ENCODE assay signal across 14 cellular contexts in the genomic region with DNA sequence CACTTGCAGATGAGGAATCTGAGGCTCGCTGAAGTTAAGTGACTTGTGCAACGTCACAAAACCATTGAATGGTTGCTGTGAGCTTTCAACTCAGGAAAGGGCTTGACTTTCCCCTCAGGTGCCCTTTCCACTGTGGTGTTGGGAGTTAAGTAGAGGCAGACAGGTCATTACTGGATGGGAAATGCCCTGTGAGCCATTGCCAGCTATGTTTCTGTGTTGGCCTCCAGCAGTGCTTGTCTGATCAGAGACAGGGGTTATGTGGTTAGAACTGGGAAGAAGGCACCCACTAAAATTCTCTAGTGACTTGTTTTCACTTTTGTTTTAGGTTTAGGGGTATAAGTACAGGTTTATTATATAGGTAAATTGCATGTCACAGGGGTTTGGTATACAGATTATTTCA.
A peak's percentile ranks its signal among the peaks of the same experiment; 100 is the strongest.
DNase-seq lines count a peak whose midpoint lies in the region; ATAC-seq and TF ChIP-seq lines count a peak whose summit lies in the region.
"Had no signal": no experiment of that assay in that cellular context is flagged by ENCODE, and none has a peak within 500 bp of the region (broad histone marks: within the 10 kb centered on the region; RNA-seq: fewer than 3 reads in every experiment).

No MANE protein-coding gene starts in this region.

- H3K27ac ChIP-seq in breast epithelium (peak overlapping the region; percentile 84 to 90), RWPE1 (peak overlapping the region; percentile 49; the same call in 1 of the 2 replicates), thymus (ENCODE audit: low read depth) (peak overlapping the region; percentile 20), transverse colon (no peak overlapping the region), right lobe of liver (no peak overlapping the region)
- H3K27ac ChIP-seq: prostate gland, tibial artery had no signal

- TF ChIP-seq CTCF in breast epithelium (IDR thresholded peaks at IDR 0.05) (no peak), MCF 10A (IDR thresholded peaks at IDR 0.05; ENCODE audit: unreplicated experiment) (no peak), RWPE1 (conservative IDR thresholded peaks at IDR 0.05; ENCODE audit: low read depth) (no peak), transverse colon (IDR thresholded peaks at IDR 0.05) (no peak), foreskin fibroblast (IDR thresholded peaks at IDR 0.05; ENCODE audit: low read depth, low read length) (no peak), right lobe of liver (IDR thresholded peaks at IDR 0.05) (no peak)

- POLR2A ChIA-PET in MCF 10A (lab: Yijun Ruan, JAX) = interaction anchor here (0.5 to 1.4 kb wide), 4 partner anchors 13 to 900 kb away, joined by 3 to 6 read pairs (median 4); no protein-coding TSS in a partner anchor
- POLR2A ChIA-PET in RWPE1 (lab: Yijun Ruan, JAX; ENCODE audit: low non-redundant PET) = no interaction called here

- no peak overlapping the region for H3K4me3 Mint-ChIP-seq in MCF 10A (ENCODE audit: unreplicated experiment)
- H3K4me3 Mint-ChIP-seq: activated T-cell treated with anti-CD3 and anti-CD28 coated beads, Interleukin-2, amount 50 U/mL, for 4 hours; memory B cell had no signal

- CTCF ChIA-PET in MCF 10A (lab: Yijun Ruan, JAX) (interaction anchor here (0.6 kb wide), 3 partner anchors 81 to 352 kb away, joined by 3 to 4 read pairs (median 3); no protein-coding TSS in a partner anchor), RWPE1 (lab: Yijun Ruan, JAX) (interaction anchor here (0.9 kb wide), 1 partner anchor 20 kb away, joined by 5 read pairs; no protein-coding TSS in a partner anchor)

- H3K4me1 Mint-ChIP-seq in MCF 10A (ENCODE audit: insufficient read depth, unreplicated experiment) = peaks cover 28% of the 10 kb centered on the region

- intact Hi-C loops in breast epithelium (cut with DNase I; ENCODE audit: low total_unique reads) = no loop called here
- intact Hi-C loops in MCF 10A (cut with micrococcal nuclease) = no loop called here
- intact Hi-C loops in transverse colon (cut with DNase I; ENCODE audit: low total_unique reads) = no loop called here
- intact Hi-C loops in right lobe of liver (cut with DNase I) = no loop called here

- DNase-seq in breast epithelium (ENCODE audit: low spot score in 2 of 2) = no peak
- DNase-seq in MCF 10A (ENCODE audit: unreplicated experiment) = no peak
- no peak for DNase-seq in RWPE1 (ENCODE audit: low spot score)
- no peak for DNase-seq in transverse colon
- no peak for DNase-seq in foreskin fibroblast
- DNase-seq in right lobe of liver = no peak
- DNase-seq: activated T-cell treated with anti-CD3 and anti-CD28 coated beads, Interleukin-2, amount 50 U/mL, for 4 hours; central memory CD4-positive, alpha-beta T cell; NCI-H2081 treated with DMSO at 0.1 percent for 48 hours had no signal

- H3K27me3 Mint-ChIP-seq in MCF 10A (ENCODE audit: insufficient read depth, unreplicated experiment) = no peaks in the 10 kb centered on the region

- peak; percentile 70 for ATAC-seq in HG02943 (IDR thresholded peaks at IDR 0.05; ENCODE audit: low read depth, unreplicated experiment)
- ATAC-seq in right lobe of liver = no peak

- H3K27ac Mint-ChIP-seq in MCF 10A (ENCODE audit: low read depth, unreplicated experiment) = no peak overlapping the region
- H3K27ac Mint-ChIP-seq: memory B cell had no signal

- H3K4me1 ChIP-seq in breast epithelium (no peaks in the 10 kb centered on the region), thymus (ENCODE audit: control insufficient read depth, insufficient read depth, low read length) (no peaks in the 10 kb centered on the region), transverse colon (no peaks in the 10 kb centered on the region), right lobe of liver (no peaks in the 10 kb centered on the region)
- H3K4me1 ChIP-seq: prostate gland, tibial artery had no signal

- in situ Hi-C loops in transverse colon (cut with MboI; ENCODE audit: low pct_ligation_motif_present in 1 of 4, low pct_unique_long_range_greater_than_20kb in 1 of 4, low sequenced_read_pairs in 3 of 4) = no loop called here

- TF ChIP-seq EP300 in transverse colon (IDR thresholded peaks at IDR 0.05; ENCODE audit: low read depth) = no peak

- H3K27me3 ChIP-seq in breast epithelium (no peaks in the 10 kb centered on the region), thymus (ENCODE audit: control insufficient read depth, insufficient read depth) (no peaks in the 10 kb centered on the region), transverse colon (no peaks in the 10 kb centered on the region), right lobe of liver (no peaks in the 10 kb centered on the region)
- H3K27me3 ChIP-seq: tibial artery had no signal

- no peaks in the 10 kb centered on the region for H3K36me3 ChIP-seq in breast epithelium
- no peaks in the 10 kb centered on the region for H3K36me3 ChIP-seq in thymus (ENCODE audit: control insufficient read depth, insufficient read depth)
- no peaks in the 10 kb centered on the region for H3K36me3 ChIP-seq in transverse colon
- H3K36me3 ChIP-seq in right lobe of liver = no peaks in the 10 kb centered on the region
- H3K36me3 ChIP-seq: prostate gland, tibial artery had no signal

- 93% methylated on average over 2 of the region's 2 CpGs for WGBS in thymus
- WGBS in transverse colon (ENCODE audit: low coverage in 1 of 2), 2 donors = 88% methylated on average over 2 of the region's 2 CpGs; no CpG with 5 or more reads in 1 of the 2 donors
- 51% methylated on average over 2 of the region's 2 CpGs for WGBS in right lobe of liver (ENCODE audit: insufficient coverage, low coverage, low lambda C conversion rate, missing lambda C conversion rate)

- no TSS peak for BruUV-seq in MCF 10A (replicated peaks; lab: Mats Ljungman, UMichigan)

- H3K36me3 Mint-ChIP-seq in MCF 10A (ENCODE audit: insufficient read depth, unreplicated experiment) = no peaks in the 10 kb centered on the region

- H3K4me3 ChIP-seq in breast epithelium (no peak overlapping the region), thymus (ENCODE audit: low read length) (no peak overlapping the region), transverse colon (no peak overlapping the region), foreskin fibroblast (ENCODE audit: low read depth in 1 of 2, low read length in 2 of 2) (no peak overlapping the region), right lobe of liver (no peak overlapping the region)
- H3K4me3 ChIP-seq: prostate gland, tibial artery had no signal

- H3K9me3 Mint-ChIP-seq in MCF 10A (ENCODE audit: unreplicated experiment) = peaks cover 8% of the 10 kb centered on the region

- TF ChIP-seq POLR2A in breast epithelium (IDR thresholded peaks at IDR 0.05) = no peak
- no peak for TF ChIP-seq POLR2A in transverse colon (IDR thresholded peaks at IDR 0.05)
- TF ChIP-seq POLR2A in right lobe of liver (IDR thresholded peaks at IDR 0.05) = no peak

- H3K9me3 ChIP-seq in breast epithelium (no peaks in the 10 kb centered on the region), thymus (ENCODE audit: control insufficient read depth) (no peaks in the 10 kb centered on the region), transverse colon (no peaks in the 10 kb centered on the region), right lobe of liver (no peaks in the 10 kb centered on the region)
- H3K9me3 ChIP-seq: prostate gland, tibial artery had no signal

Comparison
In these comparisons a context has a peak if more than half of its experiments do, and no peak if none do; other contexts are left out.
1. H3K27ac ChIP-seq: peak in breast epithelium (2 of 2), RWPE1 (single experiment) and thymus (single experiment); none in transverse colon (0 of 4) and right lobe of liver (0 of 3).